9 cellular contexts compared by ENCODE assay signal in the genomic region with DNA sequence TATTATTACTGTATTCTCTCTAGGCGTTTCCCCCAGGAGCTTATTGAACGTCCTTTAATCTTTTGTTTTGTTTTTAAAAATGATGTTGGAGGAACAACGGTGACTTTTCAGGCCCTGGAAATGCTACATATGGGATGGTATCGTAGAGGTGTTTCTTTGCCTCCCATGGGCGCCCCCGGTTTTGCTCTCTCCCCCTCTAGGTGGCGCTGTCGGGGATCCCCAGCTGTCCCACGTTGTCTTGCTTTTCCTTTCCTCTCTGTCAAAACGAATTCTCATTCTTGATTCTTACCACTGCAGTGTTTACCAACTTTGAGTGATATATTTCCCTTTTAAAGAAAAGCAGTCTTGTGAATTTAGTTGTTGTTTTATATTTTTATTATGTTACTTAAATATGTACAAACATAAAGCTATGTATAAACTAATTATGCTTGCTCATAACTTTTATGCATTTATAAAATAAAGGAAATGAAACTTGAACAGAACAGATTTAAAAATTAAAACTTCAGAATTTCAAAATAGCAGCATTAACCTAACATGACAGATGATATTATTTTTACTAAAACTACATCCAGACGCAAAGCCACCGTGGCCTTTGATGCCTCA.
DNase-seq lines count a peak whose midpoint lies in the region; ATAC-seq and TF ChIP-seq lines count a peak whose summit lies in the region.
"Had no signal": no experiment of that assay in that cellular context is flagged by ENCODE, and none has a peak within 500 bp of the region (broad histone marks: within the 10 kb centered on the region; RNA-seq: fewer than 3 reads in every experiment).

No MANE protein-coding gene starts in this region.

- peak; percentile 44 for DNase-seq in Calu3
- DNase-seq in HUDEP-2 (lab: John Stamatoyannopoulos, UW; ENCODE audit: unreplicated experiment in 76 of 76) = peak in 50 of 76 experiments; percentile 1 to 58 (median 18)
- peak; percentile 2 to 5 for DNase-seq in activated CD4-positive, alpha-beta T cell treated with anti-CD3 and anti-CD28 coated beads, Interleukin-2, amount 50 U/mL, for 4 hours
- DNase-seq in iPS DF 6.9 (ENCODE audit: low read depth, low spot score) = peak; percentile 29
- DNase-seq in stimulated activated naive B cell treated with anti-CD40 and anti-IgM and Interleukin-4, amounts not matched to agents 10 μg/mL and 1 μg/mL and 100 μg/mL, for 72 hours = peak; percentile 9
- no peak for DNase-seq in NCI-H1092 (lab: John Stamatoyannopoulos, UW)
- no peak for DNase-seq in posterior cingulate gyrus

- no peak overlapping the region for H3K4me3 Mint-ChIP-seq in Calu3 (ENCODE audit: low read depth, unreplicated experiment)
- no peak overlapping the region for H3K4me3 Mint-ChIP-seq in stimulated activated naive B cell treated with anti-CD40 and anti-IgM and Interleukin-4, amounts not matched to agents 10 μg/mL and 1 μg/mL and 100 μg/mL, for 72 hours

- no peak overlapping the region for H3K27ac ChIP-seq in iPS DF 6.9 (ENCODE audit: low read length)
- H3K27ac ChIP-seq: thyroid gland had no signal

- H3K27me3 ChIP-seq in iPS DF 6.9 (ENCODE audit: control insufficient read depth, insufficient read depth, low read length) = no peaks in the 10 kb centered on the region
- H3K27me3 ChIP-seq: thyroid gland had no signal

- no peaks in the 10 kb centered on the region for H3K9me3 Mint-ChIP-seq in Calu3 (ENCODE audit: low read depth, unreplicated experiment)
- peaks cover 0 to 2% of the 10 kb centered on the region in 2 donors for H3K9me3 Mint-ChIP-seq in stimulated activated naive B cell treated with anti-CD40 and anti-IgM and Interleukin-4, amounts not matched to agents 10 μg/mL and 1 μg/mL and 100 μg/mL, for 72 hours

- H3K4me1 ChIP-seq in iPS DF 6.9 (ENCODE audit: control insufficient read depth, insufficient read depth, low read length) = no peaks in the 10 kb centered on the region
- H3K4me1 ChIP-seq: thyroid gland had no signal

- intact Hi-C loops in Calu3 (cut with micrococcal nuclease; ENCODE audit: unreplicated experiment) = no loop called here
- intact Hi-C loops in posterior cingulate gyrus (cut with DNase I) = no loop called here

- no peaks in the 10 kb centered on the region for H3K36me3 ChIP-seq in iPS DF 6.9 (ENCODE audit: control insufficient read depth, insufficient read depth, low read length)
- H3K36me3 ChIP-seq: thyroid gland had no signal

- no peak overlapping the region for H3K4me3 ChIP-seq in iPS DF 6.9 (ENCODE audit: low read length)
- H3K4me3 ChIP-seq: thyroid gland had no signal

- CTCF ChIA-PET in Calu3 (lab: Charles Lee) = no interaction called here

- TF ChIP-seq CTCF in Calu3 (IDR thresholded peaks at IDR 0.05; ENCODE audit: unreplicated experiment) = peak; percentile 25

- no peaks in the 10 kb centered on the region for H3K9me3 ChIP-seq in iPS DF 6.9 (ENCODE audit: control insufficient read depth, insufficient read depth, low read length)
- H3K9me3 ChIP-seq: thyroid gland had no signal

- no TSS peak for BruUV-seq in Calu3 (replicated peaks; lab: Mats Ljungman, UMichigan)

- H3K27me3 Mint-ChIP-seq in Calu3 (ENCODE audit: unreplicated experiment) = peaks cover 51% of the 10 kb centered on the region
- H3K27me3 Mint-ChIP-seq in stimulated activated naive B cell treated with anti-CD40 and anti-IgM and Interleukin-4, amounts not matched to agents 10 μg/mL and 1 μg/mL and 100 μg/mL, for 72 hours = peaks cover 29 to 30% of the 10 kb centered on the region in 2 donors

- no CpG with 5 or more reads among the region's 12 CpGs for WGBS in iPS DF 6.9 (ENCODE audit: insufficient coverage, insufficient read length)

- no peaks in the 10 kb centered on the region for H3K36me3 Mint-ChIP-seq in Calu3 (ENCODE audit: insufficient read depth, unreplicated experiment)
- no peaks in the 10 kb centered on the region for H3K36me3 Mint-ChIP-seq in stimulated activated naive B cell treated with anti-CD40 and anti-IgM and Interleukin-4, amounts not matched to agents 10 μg/mL and 1 μg/mL and 100 μg/mL, for 72 hours

- no peak overlapping the region for H3K27ac Mint-ChIP-seq in Calu3 (ENCODE audit: unreplicated experiment)
- H3K27ac Mint-ChIP-seq in stimulated activated naive B cell treated with anti-CD40 and anti-IgM and Interleukin-4, amounts not matched to agents 10 μg/mL and 1 μg/mL and 100 μg/mL, for 72 hours = no peak overlapping the region

- H3K4me1 Mint-ChIP-seq in Calu3 (ENCODE audit: low read depth, unreplicated experiment) = no peaks in the 10 kb centered on the region
- no peaks in the 10 kb centered on the region for H3K4me1 Mint-ChIP-seq in stimulated activated naive B cell treated with anti-CD40 and anti-IgM and Interleukin-4, amounts not matched to agents 10 μg/mL and 1 μg/mL and 100 μg/mL, for 72 hours

- peak; percentile 57 to 66 for ATAC-seq in stimulated activated naive B cell treated with anti-CD40 and anti-IgM and Interleukin-4, amounts not matched to agents 10 μg/mL and 1 μg/mL and 100 μg/mL, for 72 hours (replicated peaks)
- no peak for ATAC-seq in HG03354 (IDR thresholded peaks at IDR 0.05; ENCODE audit: poor library complexity, severe bottlenecking, unreplicated experiment)

Comparison
In these comparisons a context has a peak if more than half of its experiments do, and no peak if none do; other contexts are left out.
1. DNase-seq: peak in Calu3 (single experiment), HUDEP-2 (50 of 76), activated CD4-positive, alpha-beta T cell treated with anti-CD3 and anti-CD28 coated beads, Interleukin-2, amount 50 U/mL, for 4 hours (2 of 2), iPS DF 6.9 (single experiment) and stimulated activated naive B cell treated with anti-CD40 and anti-IgM and Interleukin-4, amounts not matched to agents 10 μg/mL and 1 μg/mL and 100 μg/mL, for 72 hours (single experiment); none in NCI-H1092 (single experiment) and posterior cingulate gyrus (0 of 10).